Comparison of ENCODE assay signal across 23 cellular contexts in the genomic region with DNA sequence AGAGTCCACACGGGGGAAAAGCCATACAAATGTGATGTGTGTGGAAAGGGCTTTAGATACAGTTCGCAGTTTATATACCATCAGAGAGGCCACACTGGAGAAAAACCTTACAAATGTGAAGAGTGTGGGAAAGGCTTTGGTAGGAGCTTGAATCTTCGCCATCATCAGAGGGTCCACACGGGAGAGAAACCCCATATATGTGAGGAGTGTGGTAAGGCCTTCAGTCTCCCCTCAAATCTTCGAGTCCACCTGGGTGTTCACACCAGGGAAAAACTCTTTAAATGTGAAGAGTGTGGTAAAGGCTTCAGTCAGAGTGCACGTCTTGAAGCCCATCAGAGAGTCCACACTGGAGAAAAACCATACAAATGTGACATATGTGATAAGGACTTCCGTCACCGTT.
"Had no signal": no experiment of that assay in that cellular context is flagged by ENCODE, and none has a peak within 500 bp of the region (broad histone marks: within the 10 kb centered on the region; RNA-seq: fewer than 3 reads in every experiment).

No MANE protein-coding gene starts in this region.

- H3K9me3 ChIP-seq: prostate gland had no signal

- H3K4me3 ChIP-seq: hepatocyte, mucosa of descending colon, prostate gland, thoracic aorta, transverse colon had no signal

- H3K27ac ChIP-seq: foreskin keratinocyte, hepatocyte, parathyroid adenoma, prostate gland, spleen, thoracic aorta, transverse colon had no signal

- H3K4me1 ChIP-seq: foreskin keratinocyte, parathyroid adenoma, prostate gland, spleen, transverse colon had no signal

- H3K4me1 Mint-ChIP-seq: nephron progenitor cell; stimulated activated naive B cell treated with anti-CD40 and anti-IgM and Interleukin-4, amounts not matched to agents 10 μg/mL and 1 μg/mL and 100 μg/mL, for 72 hours; stimulated activated naive CD8-positive, alpha-beta T cell treated with anti-CD3 and anti-CD28 coated beads, Interleukin-15, amount 100 ng/mL, for 72 hours had no signal

- H3K27me3 ChIP-seq: foreskin keratinocyte, hepatocyte, spleen, transverse colon had no signal

- H3K4me3 Mint-ChIP-seq: dendritic cell treated with granulocyte-macrophage colony-stimulating factor and Interleukin-4, amounts not matched to agents 40 ng/mL and 50 ng/mL, for 4 days; nephron progenitor cell; stimulated activated naive B cell treated with anti-CD40 and anti-IgM and Interleukin-4, amounts not matched to agents 10 μg/mL and 1 μg/mL and 100 μg/mL, for 72 hours; stimulated activated naive CD8-positive, alpha-beta T cell treated with anti-CD3 and anti-CD28 coated beads, Interleukin-15, amount 100 ng/mL, for 72 hours had no signal

- H3K27me3 Mint-ChIP-seq: dendritic cell treated with granulocyte-macrophage colony-stimulating factor and Interleukin-4, amounts not matched to agents 40 ng/mL and 50 ng/mL, for 4 days; stimulated activated naive B cell treated with anti-CD40 and anti-IgM and Interleukin-4, amounts not matched to agents 10 μg/mL and 1 μg/mL and 100 μg/mL, for 72 hours; stimulated activated naive CD8-positive, alpha-beta T cell treated with anti-CD3 and anti-CD28 coated beads, Interleukin-15, amount 100 ng/mL, for 72 hours had no signal

- H3K9ac ChIP-seq: parathyroid adenoma had no signal

- DNase-seq: erythroblast; foreskin keratinocyte; head of caudate nucleus; kidney glomerular epithelial cell; mammary epithelial cell; mucosa of descending colon; nephron progenitor cell; retina; spleen; stimulated activated CD4-positive, alpha-beta T cell treated with anti-CD3 and anti-CD28 coated beads, Interleukin-15, amount 100 ng/mL, for 24 hours; stimulated activated CD4-positive, alpha-beta T cell treated with anti-CD3 and anti-CD28 coated beads, Interleukin-1b, Interleukin-23, amount 100 ng/mL, for 48 hours; stimulated activated CD4-positive, alpha-beta T cell treated with anti-CD3 and anti-CD28 coated beads, Interleukin-4, amount 100 ng/mL, for 24 hours; stimulated activated naive B cell treated with anti-CD40 and anti-IgM and Interleukin-4, amounts not matched to agents 10 μg/mL and 1 μg/mL and 100 μg/mL, for 72 hours; stimulated activated naive CD8-positive, alpha-beta T cell treated with anti-CD3 and anti-CD28 coated beads, Interleukin-15, amount 100 ng/mL, for 72 hours; substantia nigra; transverse colon had no signal

- FAIRE-seq: endothelial cell of umbilical vein had no signal

- H3K27ac Mint-ChIP-seq: dendritic cell treated with granulocyte-macrophage colony-stimulating factor and Interleukin-4, amounts not matched to agents 40 ng/mL and 50 ng/mL, for 4 days; nephron progenitor cell; stimulated activated naive B cell treated with anti-CD40 and anti-IgM and Interleukin-4, amounts not matched to agents 10 μg/mL and 1 μg/mL and 100 μg/mL, for 72 hours; stimulated activated naive CD8-positive, alpha-beta T cell treated with anti-CD3 and anti-CD28 coated beads, Interleukin-15, amount 100 ng/mL, for 72 hours had no signal

- ATAC-seq: foreskin keratinocyte; mucosa of descending colon; sciatic nerve; stimulated activated naive B cell treated with anti-CD40 and anti-IgM and Interleukin-4, amounts not matched to agents 10 μg/mL and 1 μg/mL and 100 μg/mL, for 72 hours; stimulated activated naive CD8-positive, alpha-beta T cell treated with anti-CD3 and anti-CD28 coated beads, Interleukin-15, amount 100 ng/mL, for 72 hours had no signal
